In the genomic region with DNA sequence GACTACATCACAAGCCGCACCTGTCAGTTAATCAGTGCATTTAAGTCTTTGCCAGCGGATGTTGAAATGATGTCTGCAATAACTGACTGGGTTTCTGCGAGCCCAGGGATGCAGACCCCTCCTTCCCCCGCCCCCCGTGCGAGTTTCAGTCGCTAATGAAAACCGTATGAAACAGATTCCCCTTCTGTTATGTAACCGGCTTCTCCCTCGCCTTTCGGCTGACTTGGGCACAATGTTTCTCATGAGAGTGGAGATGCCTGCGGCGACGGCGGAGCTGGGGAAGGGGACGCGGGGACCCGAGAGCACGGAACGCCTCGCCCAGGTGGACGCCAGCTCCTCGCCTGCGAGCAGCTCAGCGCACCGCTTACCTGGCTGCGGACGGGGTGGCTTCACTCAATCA, we compare ENCODE assay signal across 1 cellular context.
TF ChIP-seq lines count a peak whose summit lies in the region.

No MANE protein-coding gene starts in this region.

TF ChIP-seq in H1, 55 proteins besides CTCF, POLR2A, EP300 and RAD21 (continued from another document):
- TF ChIP-seq SIN3A (conservative IDR thresholded peaks at IDR 0.05 in 1 of 2, IDR thresholded peaks at IDR 0.05 in 1 of 2; ENCODE audit: low read depth in 1 of 2, low read length in 2 of 2): 0 out of 4 replicates have a peak, but pooled peaks of 1 of the 2 experiments have one; percentile 25
- no peak for TF ChIP-seq ZNF274 (IDR thresholded peaks at IDR 0.05; ENCODE audit: borderline replicate concordance, extremely low read depth, low read length)
- TF ChIP-seq GABPA (IDR thresholded peaks at IDR 0.05; ENCODE audit: borderline replicate concordance, insufficient read depth, low read length): no peak
- TF ChIP-seq KDM4A (IDR thresholded peaks at IDR 0.05; ENCODE audit: low read depth, low read length, severe bottlenecking): peak; percentile 68
- TF ChIP-seq POLR2AphosphoS5 (IDR thresholded peaks at IDR 0.05; ENCODE audit: low read depth, low read length): no peak
- no peak for TF ChIP-seq NANOG (IDR thresholded peaks at IDR 0.05; ENCODE audit: insufficient read depth, low read depth, low read length, poor library complexity, severe bottlenecking)
- TF ChIP-seq CHD1 (IDR thresholded peaks at IDR 0.05; ENCODE audit: low read depth, low read length): no peak
- 0 out of 2 replicates have a peak, but pooled peaks have one; percentile 30 for TF ChIP-seq PHF8 (conservative IDR thresholded peaks at IDR 0.05; ENCODE audit: low read depth, low read length)
